ENCODE assay signal across 1 cellular context in the genomic region with DNA sequence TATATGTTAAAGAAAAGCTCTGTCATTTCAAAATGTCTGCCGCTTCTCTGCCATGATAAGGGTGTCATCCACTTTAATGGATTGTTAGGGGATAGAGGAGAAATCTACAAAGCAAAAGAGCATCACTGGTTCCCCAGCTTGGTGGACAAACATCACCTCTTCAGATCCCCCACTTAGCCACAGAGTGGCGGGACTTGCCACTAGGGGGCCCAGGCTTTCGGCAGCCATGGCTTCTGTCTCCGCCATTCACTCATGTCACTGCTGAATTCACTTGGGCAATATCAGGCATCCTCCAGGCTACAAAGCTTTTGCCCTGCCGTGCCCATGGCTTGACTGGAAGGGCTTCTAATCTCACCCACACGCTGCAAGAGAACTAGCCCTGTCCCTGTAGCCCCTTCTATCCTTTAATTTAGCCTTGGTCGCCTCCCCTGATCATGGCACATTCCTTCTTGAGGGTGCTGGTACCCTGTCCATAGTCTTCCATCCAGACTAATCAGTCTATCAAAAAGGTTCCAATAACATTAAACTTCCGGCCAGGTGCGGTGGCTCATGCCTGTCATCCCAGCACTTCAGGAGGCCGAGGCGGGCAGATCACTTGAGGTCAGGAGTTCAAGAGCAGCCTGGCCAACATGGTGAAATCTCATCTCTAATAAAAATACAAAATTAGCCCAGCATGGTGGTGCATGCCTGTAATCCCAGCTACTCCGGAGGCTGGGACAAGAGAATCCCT.
A peak's percentile ranks its signal among the peaks of the same experiment; 100 is the strongest.
TF ChIP-seq lines count a peak whose summit lies in the region.

No MANE protein-coding gene starts in this region.

TF ChIP-seq in HepG2, 621 proteins besides CTCF, POLR2A, EP300 and RAD21 (continues in another document):
- TF ChIP-seq ARHGAP35 (CRISPR knock-in tag; IDR thresholded peaks at IDR 0.05; ENCODE audit: borderline replicate concordance) (no peak), KAT8 (CRISPR knock-in tag; IDR thresholded peaks at IDR 0.05) (peak; percentile 47; the same call in 1 of the 2 replicates), ZNF616 (CRISPR knock-in tag; IDR thresholded peaks at IDR 0.05; ENCODE audit: low read depth) (no peak), BORCS8-MEF2B (CRISPR knock-in tag; IDR thresholded peaks at IDR 0.05) (peak; percentile 55; the same call in 1 of the 2 replicates), ZNF644 (CRISPR knock-in tag; IDR thresholded peaks at IDR 0.05; ENCODE audit: low read depth) (peak; percentile 86), FOXA1 (IDR thresholded peaks at IDR 0.05) (no peak), FOXA1 (CRISPR knock-in tag; IDR thresholded peaks at IDR 0.05) (peak; percentile 17; the same call in 1 of the 2 replicates), AHR (CRISPR knock-in tag; IDR thresholded peaks at IDR 0.05) (0 out of 2 replicates have a peak, but pooled peaks have one; percentile 37), ISX (CRISPR knock-in tag; conservative IDR thresholded peaks at IDR 0.05) (no peak), NFYB (CRISPR knock-in tag; IDR thresholded peaks at IDR 0.05) (no peak), HOXA3 (CRISPR knock-in tag; IDR thresholded peaks at IDR 0.05) (peak; percentile 71; the same call in 1 of the 2 replicates), ZNF331 (CRISPR knock-in tag; IDR thresholded peaks at IDR 0.05) (0 out of 2 replicates have a peak, but pooled peaks have one; percentile 45), GATAD1 (CRISPR knock-in tag; IDR thresholded peaks at IDR 0.05) (0 out of 2 replicates have a peak, but pooled peaks have one; percentile 23), PHF8 (CRISPR knock-in tag; IDR thresholded peaks at IDR 0.05) (0 out of 2 replicates have a peak, but pooled peaks have one; percentile 21), CAMTA2 (CRISPR knock-in tag; IDR thresholded peaks at IDR 0.05; ENCODE audit: borderline replicate concordance) (peak; percentile 33; the same call in 1 of the 2 replicates), HOXD1 (CRISPR knock-in tag; IDR thresholded peaks at IDR 0.05) (0 out of 2 replicates have a peak, but pooled peaks have one; percentile 29), ZMYM4 (CRISPR knock-in tag; IDR thresholded peaks at IDR 0.05) (peak; percentile 44; the same call in 1 of the 2 replicates), ZNF768 (CRISPR knock-in tag; IDR thresholded peaks at IDR 0.05) (no peak), ZBTB7B (CRISPR knock-in tag; IDR thresholded peaks at IDR 0.05) (0 out of 2 replicates have a peak, but pooled peaks have one; percentile 42), HDAC2 (CRISPR knock-in tag; IDR thresholded peaks at IDR 0.05) (0 out of 2 replicates have a peak, but pooled peaks have one; percentile 13), TP53 (CRISPR knock-in tag; conservative IDR thresholded peaks at IDR 0.05) (0 out of 2 replicates have a peak, but pooled peaks have one; percentile 40), SALL1 (CRISPR knock-in tag; IDR thresholded peaks at IDR 0.05) (peak; percentile 51; the same call in 1 of the 2 replicates), CEBPG (CRISPR knock-in tag; IDR thresholded peaks at IDR 0.05) (peak; percentile 43; the same call in 1 of the 2 replicates), IRF2 (CRISPR knock-in tag; IDR thresholded peaks at IDR 0.05) (0 out of 2 replicates have a peak, but pooled peaks have one; percentile 38), HOXA5 (CRISPR knock-in tag; IDR thresholded peaks at IDR 0.05) (peak; percentile 38; the same call in 1 of the 2 replicates), ZNF878 (CRISPR knock-in tag; IDR thresholded peaks at IDR 0.05) (no peak), PPARG (CRISPR knock-in tag; conservative IDR thresholded peaks at IDR 0.05) (no peak), SMC3 (IDR thresholded peaks at IDR 0.05; ENCODE audit: low read length) (peak; percentile 60), SAP130 (CRISPR knock-in tag; IDR thresholded peaks at IDR 0.05; ENCODE audit: low read depth) (0 out of 2 replicates have a peak, but pooled peaks have one; percentile 23), CBX5 (CRISPR knock-in tag; IDR thresholded peaks at IDR 0.05; ENCODE audit: borderline replicate concordance) (peak; percentile 37; the same call in 1 of the 2 replicates), HNRNPUL1 (IDR thresholded peaks at IDR 0.05; ENCODE audit: low read depth, low read length) (no peak), ZIK1 (CRISPR knock-in tag; IDR thresholded peaks at IDR 0.05; ENCODE audit: borderline replicate concordance, low read depth) (no peak), ZNF883 (CRISPR knock-in tag; IDR thresholded peaks at IDR 0.05; ENCODE audit: not compliant biosample characterization) (no peak)
- TF ChIP-seq, protein P1, sequence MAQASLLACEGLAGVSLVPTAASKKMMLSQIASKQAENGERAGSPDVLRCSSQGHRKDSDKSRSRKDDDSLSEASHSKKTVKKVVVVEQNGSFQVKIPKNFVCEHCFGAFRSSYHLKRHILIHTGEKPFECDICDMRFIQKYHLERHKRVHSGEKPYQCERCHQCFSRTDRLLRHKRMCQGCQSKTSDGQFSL (CRISPR knock-in tag; IDR thresholded peaks at IDR 0.05) = peak; percentile 63
- TF ChIP-seq, protein P2, sequence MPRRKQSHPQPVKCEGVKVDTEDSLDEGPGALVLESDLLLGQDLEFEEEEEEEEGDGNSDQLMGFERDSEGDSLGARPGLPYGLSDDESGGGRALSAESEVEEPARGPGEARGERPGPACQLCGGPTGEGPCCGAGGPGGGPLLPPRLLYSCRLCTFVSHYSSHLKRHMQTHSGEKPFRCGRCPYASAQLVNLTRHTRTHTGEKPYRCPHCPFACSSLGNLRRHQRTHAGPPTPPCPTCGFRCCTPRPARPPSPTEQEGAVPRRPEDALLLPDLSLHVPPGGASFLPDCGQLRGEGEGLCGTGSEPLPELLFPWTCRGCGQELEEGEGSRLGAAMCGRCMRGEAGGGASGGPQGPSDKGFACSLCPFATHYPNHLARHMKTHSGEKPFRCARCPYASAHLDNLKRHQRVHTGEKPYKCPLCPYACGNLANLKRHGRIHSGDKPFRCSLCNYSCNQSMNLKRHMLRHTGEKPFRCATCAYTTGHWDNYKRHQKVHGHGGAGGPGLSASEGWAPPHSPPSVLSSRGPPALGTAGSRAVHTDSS (CRISPR knock-in tag; conservative IDR thresholded peaks at IDR 0.05) = no peak
- TF ChIP-seq, protein P3, sequence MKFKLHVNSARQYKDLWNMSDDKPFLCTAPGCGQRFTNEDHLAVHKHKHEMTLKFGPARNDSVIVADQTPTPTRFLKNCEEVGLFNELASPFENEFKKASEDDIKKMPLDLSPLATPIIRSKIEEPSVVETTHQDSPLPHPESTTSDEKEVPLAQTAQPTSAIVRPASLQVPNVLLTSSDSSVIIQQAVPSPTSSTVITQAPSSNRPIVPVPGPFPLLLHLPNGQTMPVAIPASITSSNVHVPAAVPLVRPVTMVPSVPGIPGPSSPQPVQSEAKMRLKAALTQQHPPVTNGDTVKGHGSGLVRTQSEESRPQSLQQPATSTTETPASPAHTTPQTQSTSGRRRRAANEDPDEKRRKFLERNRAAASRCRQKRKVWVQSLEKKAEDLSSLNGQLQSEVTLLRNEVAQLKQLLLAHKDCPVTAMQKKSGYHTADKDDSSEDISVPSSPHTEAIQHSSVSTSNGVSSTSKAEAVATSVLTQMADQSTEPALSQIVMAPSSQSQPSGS (CRISPR knock-in tag; IDR thresholded peaks at IDR 0.05) = no peak
- TF ChIP-seq, protein P4, sequence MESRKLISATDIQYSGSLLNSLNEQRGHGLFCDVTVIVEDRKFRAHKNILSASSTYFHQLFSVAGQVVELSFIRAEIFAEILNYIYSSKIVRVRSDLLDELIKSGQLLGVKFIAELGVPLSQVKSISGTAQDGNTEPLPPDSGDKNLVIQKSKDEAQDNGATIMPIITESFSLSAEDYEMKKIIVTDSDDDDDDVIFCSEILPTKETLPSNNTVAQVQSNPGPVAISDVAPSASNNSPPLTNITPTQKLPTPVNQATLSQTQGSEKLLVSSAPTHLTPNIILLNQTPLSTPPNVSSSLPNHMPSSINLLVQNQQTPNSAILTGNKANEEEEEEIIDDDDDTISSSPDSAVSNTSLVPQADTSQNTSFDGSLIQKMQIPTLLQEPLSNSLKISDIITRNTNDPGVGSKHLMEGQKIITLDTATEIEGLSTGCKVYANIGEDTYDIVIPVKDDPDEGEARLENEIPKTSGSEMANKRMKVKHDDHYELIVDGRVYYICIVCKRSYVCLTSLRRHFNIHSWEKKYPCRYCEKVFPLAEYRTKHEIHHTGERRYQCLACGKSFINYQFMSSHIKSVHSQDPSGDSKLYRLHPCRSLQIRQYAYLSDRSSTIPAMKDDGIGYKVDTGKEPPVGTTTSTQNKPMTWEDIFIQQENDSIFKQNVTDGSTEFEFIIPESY (CRISPR knock-in tag; IDR thresholded peaks at IDR 0.05) = 0 out of 2 replicates have a peak, but pooled peaks have one; percentile 41
- TF ChIP-seq, protein P5, sequence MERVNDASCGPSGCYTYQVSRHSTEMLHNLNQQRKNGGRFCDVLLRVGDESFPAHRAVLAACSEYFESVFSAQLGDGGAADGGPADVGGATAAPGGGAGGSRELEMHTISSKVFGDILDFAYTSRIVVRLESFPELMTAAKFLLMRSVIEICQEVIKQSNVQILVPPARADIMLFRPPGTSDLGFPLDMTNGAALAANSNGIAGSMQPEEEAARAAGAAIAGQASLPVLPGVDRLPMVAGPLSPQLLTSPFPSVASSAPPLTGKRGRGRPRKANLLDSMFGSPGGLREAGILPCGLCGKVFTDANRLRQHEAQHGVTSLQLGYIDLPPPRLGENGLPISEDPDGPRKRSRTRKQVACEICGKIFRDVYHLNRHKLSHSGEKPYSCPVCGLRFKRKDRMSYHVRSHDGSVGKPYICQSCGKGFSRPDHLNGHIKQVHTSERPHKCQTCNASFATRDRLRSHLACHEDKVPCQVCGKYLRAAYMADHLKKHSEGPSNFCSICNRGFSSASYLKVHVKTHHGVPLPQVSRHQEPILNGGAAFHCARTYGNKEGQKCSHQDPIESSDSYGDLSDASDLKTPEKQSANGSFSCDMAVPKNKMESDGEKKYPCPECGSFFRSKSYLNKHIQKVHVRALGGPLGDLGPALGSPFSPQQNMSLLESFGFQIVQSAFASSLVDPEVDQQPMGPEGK (CRISPR knock-in tag; IDR thresholded peaks at IDR 0.05) = peak; percentile 58
- TF ChIP-seq, protein P6, sequence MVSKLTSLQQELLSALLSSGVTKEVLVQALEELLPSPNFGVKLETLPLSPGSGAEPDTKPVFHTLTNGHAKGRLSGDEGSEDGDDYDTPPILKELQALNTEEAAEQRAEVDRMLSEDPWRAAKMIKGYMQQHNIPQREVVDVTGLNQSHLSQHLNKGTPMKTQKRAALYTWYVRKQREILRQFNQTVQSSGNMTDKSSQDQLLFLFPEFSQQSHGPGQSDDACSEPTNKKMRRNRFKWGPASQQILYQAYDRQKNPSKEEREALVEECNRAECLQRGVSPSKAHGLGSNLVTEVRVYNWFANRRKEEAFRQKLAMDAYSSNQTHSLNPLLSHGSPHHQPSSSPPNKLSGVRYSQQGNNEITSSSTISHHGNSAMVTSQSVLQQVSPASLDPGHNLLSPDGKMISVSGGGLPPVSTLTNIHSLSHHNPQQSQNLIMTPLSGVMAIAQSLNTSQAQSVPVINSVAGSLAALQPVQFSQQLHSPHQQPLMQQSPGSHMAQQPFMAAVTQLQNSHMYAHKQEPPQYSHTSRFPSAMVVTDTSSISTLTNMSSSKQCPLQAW (CRISPR knock-in tag; IDR thresholded peaks at IDR 0.05) = no peak
- TF ChIP-seq, protein P7, sequence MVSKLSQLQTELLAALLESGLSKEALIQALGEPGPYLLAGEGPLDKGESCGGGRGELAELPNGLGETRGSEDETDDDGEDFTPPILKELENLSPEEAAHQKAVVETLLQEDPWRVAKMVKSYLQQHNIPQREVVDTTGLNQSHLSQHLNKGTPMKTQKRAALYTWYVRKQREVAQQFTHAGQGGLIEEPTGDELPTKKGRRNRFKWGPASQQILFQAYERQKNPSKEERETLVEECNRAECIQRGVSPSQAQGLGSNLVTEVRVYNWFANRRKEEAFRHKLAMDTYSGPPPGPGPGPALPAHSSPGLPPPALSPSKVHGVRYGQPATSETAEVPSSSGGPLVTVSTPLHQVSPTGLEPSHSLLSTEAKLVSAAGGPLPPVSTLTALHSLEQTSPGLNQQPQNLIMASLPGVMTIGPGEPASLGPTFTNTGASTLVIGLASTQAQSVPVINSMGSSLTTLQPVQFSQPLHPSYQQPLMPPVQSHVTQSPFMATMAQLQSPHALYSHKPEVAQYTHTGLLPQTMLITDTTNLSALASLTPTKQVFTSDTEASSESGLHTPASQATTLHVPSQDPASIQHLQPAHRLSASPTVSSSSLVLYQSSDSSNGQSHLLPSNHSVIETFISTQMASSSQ (IDR thresholded peaks at IDR 0.05; ENCODE audit: low read depth) = no peak
- TF ChIP-seq, protein P7 (CRISPR knock-in tag; IDR thresholded peaks at IDR 0.05; ENCODE audit: borderline replicate concordance) = no peak
- TF ChIP-seq, protein P8, sequence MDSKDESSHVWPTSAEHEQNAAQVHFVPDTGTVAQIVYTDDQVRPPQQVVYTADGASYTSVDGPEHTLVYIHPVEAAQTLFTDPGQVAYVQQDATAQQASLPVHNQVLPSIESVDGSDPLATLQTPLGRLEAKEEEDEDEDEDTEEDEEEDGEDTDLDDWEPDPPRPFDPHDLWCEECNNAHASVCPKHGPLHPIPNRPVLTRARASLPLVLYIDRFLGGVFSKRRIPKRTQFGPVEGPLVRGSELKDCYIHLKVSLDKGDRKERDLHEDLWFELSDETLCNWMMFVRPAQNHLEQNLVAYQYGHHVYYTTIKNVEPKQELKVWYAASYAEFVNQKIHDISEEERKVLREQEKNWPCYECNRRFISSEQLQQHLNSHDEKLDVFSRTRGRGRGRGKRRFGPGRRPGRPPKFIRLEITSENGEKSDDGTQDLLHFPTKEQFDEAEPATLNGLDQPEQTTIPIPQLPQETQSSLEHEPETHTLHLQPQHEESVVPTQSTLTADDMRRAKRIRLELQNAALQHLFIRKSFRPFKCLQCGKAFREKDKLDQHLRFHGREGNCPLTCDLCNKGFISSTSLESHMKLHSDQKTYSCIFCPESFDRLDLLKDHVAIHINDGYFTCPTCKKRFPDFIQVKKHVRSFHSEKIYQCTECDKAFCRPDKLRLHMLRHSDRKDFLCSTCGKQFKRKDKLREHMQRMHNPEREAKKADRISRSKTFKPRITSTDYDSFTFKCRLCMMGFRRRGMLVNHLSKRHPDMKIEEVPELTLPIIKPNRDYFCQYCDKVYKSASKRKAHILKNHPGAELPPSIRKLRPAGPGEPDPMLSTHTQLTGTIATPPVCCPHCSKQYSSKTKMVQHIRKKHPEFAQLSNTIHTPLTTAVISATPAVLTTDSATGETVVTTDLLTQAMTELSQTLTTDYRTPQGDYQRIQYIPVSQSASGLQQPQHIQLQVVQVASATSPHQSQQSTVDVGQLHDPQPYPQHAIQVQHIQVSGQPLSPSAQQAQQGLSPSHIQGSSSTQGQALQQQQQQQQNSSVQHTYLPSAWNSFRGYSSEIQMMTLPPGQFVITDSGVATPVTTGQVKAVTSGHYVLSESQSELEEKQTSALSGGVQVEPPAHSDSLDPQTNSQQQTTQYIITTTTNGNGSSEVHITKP (CRISPR knock-in tag; IDR thresholded peaks at IDR 0.05; ENCODE audit: low read depth) = 0 out of 2 replicates have a peak, but pooled peaks have one; percentile 38
